ENCODE assay signal across 1 cellular context in the genomic region with DNA sequence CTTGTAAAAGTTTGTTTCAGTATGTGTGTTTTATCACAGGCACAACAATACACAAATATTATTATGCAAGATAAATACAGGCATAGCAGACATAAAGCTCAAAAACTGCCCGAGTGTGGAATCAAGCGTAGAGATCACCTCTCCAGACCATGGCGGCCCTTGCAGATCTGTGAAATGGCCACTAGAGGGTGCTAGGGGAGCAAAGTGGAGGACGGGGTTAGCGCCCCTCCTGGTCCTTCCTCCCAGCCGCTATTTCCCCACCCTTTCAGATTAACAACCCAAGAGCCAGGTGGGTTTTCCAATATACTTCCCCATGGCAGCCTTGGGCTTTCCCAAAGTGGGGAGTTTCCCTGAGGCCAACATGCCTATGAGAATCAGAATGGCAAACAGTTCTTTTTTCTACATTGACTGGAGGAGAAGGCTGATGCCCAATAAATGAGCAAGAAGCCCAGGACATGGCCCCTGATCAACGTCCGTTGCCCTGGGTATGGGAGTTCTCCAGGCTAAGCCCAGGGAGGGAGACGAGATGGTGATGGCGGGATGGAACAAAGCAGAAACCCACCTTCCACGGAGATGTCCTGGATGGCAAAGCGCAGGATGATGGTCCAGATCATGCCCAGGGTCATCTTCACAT.
TF ChIP-seq lines count a peak whose summit lies in the region.

No MANE protein-coding gene starts in this region.

TF ChIP-seq in HepG2, 621 proteins besides CTCF, POLR2A, EP300 and RAD21 (continued from another document and continues in another):
- TF ChIP-seq, protein P1, sequence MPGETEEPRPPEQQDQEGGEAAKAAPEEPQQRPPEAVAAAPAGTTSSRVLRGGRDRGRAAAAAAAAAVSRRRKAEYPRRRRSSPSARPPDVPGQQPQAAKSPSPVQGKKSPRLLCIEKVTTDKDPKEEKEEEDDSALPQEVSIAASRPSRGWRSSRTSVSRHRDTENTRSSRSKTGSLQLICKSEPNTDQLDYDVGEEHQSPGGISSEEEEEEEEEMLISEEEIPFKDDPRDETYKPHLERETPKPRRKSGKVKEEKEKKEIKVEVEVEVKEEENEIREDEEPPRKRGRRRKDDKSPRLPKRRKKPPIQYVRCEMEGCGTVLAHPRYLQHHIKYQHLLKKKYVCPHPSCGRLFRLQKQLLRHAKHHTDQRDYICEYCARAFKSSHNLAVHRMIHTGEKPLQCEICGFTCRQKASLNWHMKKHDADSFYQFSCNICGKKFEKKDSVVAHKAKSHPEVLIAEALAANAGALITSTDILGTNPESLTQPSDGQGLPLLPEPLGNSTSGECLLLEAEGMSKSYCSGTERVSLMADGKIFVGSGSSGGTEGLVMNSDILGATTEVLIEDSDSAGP (CRISPR knock-in tag; IDR thresholded peaks at IDR 0.05; ENCODE audit: borderline replicate concordance), result no peak
- TF ChIP-seq SMC3 (IDR thresholded peaks at IDR 0.05; ENCODE audit: low read length) (peak; percentile 96), SALL1 (CRISPR knock-in tag; IDR thresholded peaks at IDR 0.05) (0 out of 2 replicates have a peak, but pooled peaks have one; percentile 33), MAZ (IDR thresholded peaks at IDR 0.05; ENCODE audit: borderline replicate concordance, low read depth, low read length) (peak; percentile 34; the same call in 1 of the 2 replicates), MAZ (CRISPR knock-in tag; IDR thresholded peaks at IDR 0.05; ENCODE audit: low read depth) (no peak), ZNF776 (CRISPR knock-in tag; IDR thresholded peaks at IDR 0.05) (no peak), XRCC5 (optimal IDR thresholded peaks at IDR 0.05; ENCODE audit: low read length) (peak; percentile 59), ARNT2 (CRISPR knock-in tag; IDR thresholded peaks at IDR 0.05; ENCODE audit: low read depth) (no peak), SRY (CRISPR knock-in tag; IDR thresholded peaks at IDR 0.05) (no peak), SOX5 (CRISPR knock-in tag; IDR thresholded peaks at IDR 0.05; ENCODE audit: borderline replicate concordance) (peak; percentile 18; the same call in 1 of the 2 replicates), RARA (CRISPR knock-in tag; IDR thresholded peaks at IDR 0.05) (no peak), ZBTB38 (CRISPR knock-in tag; IDR thresholded peaks at IDR 0.05) (peak; percentile 40; the same call in 1 of the 2 replicates), NR2F6 (IDR thresholded peaks at IDR 0.05) (no peak), NR2F6 (CRISPR knock-in tag; IDR thresholded peaks at IDR 0.05) (peak; percentile 25; the same call in 1 of the 2 replicates), YY1 (IDR thresholded peaks at IDR 0.05; ENCODE audit: insufficient read depth, insufficient replicate concordance, low read depth, low read length) (peak; percentile 65), ZNF589 (CRISPR knock-in tag; conservative IDR thresholded peaks at IDR 0.05) (no peak), CCDC6 (CRISPR knock-in tag; IDR thresholded peaks at IDR 0.05) (no peak), RXRB (CRISPR knock-in tag; IDR thresholded peaks at IDR 0.05; ENCODE audit: borderline replicate concordance) (0 out of 2 replicates have a peak, but pooled peaks have one; percentile 21), ZNF263 (CRISPR knock-in tag; IDR thresholded peaks at IDR 0.05) (peak; percentile 76), RBM22 (optimal IDR thresholded peaks at IDR 0.05; ENCODE audit: low read length) (peak; percentile 78), SPEN (CRISPR knock-in tag; IDR thresholded peaks at IDR 0.05; ENCODE audit: low read depth) (no peak), ZNF350 (CRISPR knock-in tag; IDR thresholded peaks at IDR 0.05; ENCODE audit: borderline replicate concordance, low read depth) (peak; percentile 26; the same call in 1 of the 2 replicates)
- TF ChIP-seq, protein P2, sequence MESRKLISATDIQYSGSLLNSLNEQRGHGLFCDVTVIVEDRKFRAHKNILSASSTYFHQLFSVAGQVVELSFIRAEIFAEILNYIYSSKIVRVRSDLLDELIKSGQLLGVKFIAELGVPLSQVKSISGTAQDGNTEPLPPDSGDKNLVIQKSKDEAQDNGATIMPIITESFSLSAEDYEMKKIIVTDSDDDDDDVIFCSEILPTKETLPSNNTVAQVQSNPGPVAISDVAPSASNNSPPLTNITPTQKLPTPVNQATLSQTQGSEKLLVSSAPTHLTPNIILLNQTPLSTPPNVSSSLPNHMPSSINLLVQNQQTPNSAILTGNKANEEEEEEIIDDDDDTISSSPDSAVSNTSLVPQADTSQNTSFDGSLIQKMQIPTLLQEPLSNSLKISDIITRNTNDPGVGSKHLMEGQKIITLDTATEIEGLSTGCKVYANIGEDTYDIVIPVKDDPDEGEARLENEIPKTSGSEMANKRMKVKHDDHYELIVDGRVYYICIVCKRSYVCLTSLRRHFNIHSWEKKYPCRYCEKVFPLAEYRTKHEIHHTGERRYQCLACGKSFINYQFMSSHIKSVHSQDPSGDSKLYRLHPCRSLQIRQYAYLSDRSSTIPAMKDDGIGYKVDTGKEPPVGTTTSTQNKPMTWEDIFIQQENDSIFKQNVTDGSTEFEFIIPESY (CRISPR knock-in tag; IDR thresholded peaks at IDR 0.05), result peak; percentile 81; the same call in 1 of the 2 replicates
- TF ChIP-seq, protein P3, sequence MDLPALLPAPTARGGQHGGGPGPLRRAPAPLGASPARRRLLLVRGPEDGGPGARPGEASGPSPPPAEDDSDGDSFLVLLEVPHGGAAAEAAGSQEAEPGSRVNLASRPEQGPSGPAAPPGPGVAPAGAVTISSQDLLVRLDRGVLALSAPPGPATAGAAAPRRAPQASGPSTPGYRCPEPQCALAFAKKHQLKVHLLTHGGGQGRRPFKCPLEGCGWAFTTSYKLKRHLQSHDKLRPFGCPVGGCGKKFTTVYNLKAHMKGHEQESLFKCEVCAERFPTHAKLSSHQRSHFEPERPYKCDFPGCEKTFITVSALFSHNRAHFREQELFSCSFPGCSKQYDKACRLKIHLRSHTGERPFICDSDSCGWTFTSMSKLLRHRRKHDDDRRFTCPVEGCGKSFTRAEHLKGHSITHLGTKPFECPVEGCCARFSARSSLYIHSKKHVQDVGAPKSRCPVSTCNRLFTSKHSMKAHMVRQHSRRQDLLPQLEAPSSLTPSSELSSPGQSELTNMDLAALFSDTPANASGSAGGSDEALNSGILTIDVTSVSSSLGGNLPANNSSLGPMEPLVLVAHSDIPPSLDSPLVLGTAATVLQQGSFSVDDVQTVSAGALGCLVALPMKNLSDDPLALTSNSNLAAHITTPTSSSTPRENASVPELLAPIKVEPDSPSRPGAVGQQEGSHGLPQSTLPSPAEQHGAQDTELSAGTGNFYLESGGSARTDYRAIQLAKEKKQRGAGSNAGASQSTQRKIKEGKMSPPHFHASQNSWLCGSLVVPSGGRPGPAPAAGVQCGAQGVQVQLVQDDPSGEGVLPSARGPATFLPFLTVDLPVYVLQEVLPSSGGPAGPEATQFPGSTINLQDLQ (CRISPR knock-in tag; IDR thresholded peaks at IDR 0.05), result no peak
- TF ChIP-seq, protein P4, sequence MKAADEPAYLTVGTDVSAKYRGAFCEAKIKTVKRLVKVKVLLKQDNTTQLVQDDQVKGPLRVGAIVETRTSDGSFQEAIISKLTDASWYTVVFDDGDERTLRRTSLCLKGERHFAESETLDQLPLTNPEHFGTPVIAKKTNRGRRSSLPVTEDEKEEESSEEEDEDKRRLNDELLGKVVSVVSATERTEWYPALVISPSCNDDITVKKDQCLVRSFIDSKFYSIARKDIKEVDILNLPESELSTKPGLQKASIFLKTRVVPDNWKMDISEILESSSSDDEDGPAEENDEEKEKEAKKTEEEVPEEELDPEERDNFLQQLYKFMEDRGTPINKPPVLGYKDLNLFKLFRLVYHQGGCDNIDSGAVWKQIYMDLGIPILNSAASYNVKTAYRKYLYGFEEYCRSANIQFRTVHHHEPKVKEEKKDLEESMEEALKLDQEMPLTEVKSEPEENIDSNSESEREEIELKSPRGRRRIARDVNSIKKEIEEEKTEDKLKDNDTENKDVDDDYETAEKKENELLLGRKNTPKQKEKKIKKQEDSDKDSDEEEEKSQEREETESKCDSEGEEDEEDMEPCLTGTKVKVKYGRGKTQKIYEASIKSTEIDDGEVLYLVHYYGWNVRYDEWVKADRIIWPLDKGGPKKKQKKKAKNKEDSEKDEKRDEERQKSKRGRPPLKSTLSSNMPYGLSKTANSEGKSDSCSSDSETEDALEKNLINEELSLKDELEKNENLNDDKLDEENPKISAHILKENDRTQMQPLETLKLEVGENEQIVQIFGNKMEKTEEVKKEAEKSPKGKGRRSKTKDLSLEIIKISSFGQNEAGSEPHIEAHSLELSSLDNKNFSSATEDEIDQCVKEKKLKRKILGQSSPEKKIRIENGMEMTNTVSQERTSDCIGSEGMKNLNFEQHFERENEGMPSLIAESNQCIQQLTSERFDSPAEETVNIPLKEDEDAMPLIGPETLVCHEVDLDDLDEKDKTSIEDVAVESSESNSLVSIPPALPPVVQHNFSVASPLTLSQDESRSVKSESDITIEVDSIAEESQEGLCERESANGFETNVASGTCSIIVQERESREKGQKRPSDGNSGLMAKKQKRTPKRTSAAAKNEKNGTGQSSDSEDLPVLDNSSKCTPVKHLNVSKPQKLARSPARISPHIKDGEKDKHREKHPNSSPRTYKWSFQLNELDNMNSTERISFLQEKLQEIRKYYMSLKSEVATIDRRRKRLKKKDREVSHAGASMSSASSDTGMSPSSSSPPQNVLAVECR (CRISPR knock-in tag; IDR thresholded peaks at IDR 0.05; ENCODE audit: borderline replicate concordance), result peak; percentile 42; the same call in 1 of the 2 replicates
- TF ChIP-seq, protein P5, sequence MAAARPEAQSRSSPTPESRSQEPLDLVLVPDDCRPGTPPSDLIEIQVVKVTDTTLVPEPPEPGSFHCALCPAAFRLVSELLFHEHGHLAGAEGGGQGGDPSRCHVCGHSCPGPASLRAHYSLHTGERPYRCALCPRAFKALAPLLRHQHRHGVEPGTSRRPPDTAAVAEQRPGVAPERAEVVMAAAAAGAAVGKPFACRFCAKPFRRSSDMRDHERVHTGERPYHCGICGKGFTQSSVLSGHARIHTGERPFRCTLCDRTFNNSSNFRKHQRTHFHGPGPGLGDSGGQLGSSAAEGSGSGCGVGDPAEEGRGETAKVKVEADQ (CRISPR knock-in tag; IDR thresholded peaks at IDR 0.05; ENCODE audit: borderline replicate concordance), result no peak
- TF ChIP-seq, protein P6, sequence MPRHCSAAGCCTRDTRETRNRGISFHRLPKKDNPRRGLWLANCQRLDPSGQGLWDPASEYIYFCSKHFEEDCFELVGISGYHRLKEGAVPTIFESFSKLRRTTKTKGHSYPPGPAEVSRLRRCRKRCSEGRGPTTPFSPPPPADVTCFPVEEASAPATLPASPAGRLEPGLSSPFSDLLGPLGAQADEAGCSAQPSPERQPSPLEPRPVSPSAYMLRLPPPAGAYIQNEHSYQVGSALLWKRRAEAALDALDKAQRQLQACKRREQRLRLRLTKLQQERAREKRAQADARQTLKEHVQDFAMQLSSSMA (CRISPR knock-in tag; IDR thresholded peaks at IDR 0.05), result no peak
- TF ChIP-seq, protein P7, sequence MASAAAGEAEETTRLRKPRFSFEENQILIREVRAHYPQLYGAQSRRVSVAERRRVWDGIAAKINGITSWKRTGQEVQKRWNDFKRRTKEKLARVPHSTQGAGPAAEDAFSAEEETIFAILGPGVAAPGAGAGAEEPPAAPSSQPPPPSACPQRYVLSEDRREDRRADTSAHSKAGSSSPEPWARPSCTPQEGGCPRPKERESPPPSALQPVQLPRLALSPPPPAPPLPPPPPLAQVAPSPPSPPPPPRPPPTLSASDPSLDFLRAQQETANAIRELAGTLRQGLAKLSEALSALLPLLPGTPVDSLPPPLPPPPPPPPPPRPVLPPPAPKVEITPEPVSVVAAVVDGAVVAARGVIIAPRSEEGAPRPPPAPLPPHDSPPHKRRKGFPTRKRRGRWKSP (CRISPR knock-in tag; IDR thresholded peaks at IDR 0.05), result 0 out of 2 replicates have a peak, but pooled peaks have one; percentile 35
- TF ChIP-seq, protein P8, sequence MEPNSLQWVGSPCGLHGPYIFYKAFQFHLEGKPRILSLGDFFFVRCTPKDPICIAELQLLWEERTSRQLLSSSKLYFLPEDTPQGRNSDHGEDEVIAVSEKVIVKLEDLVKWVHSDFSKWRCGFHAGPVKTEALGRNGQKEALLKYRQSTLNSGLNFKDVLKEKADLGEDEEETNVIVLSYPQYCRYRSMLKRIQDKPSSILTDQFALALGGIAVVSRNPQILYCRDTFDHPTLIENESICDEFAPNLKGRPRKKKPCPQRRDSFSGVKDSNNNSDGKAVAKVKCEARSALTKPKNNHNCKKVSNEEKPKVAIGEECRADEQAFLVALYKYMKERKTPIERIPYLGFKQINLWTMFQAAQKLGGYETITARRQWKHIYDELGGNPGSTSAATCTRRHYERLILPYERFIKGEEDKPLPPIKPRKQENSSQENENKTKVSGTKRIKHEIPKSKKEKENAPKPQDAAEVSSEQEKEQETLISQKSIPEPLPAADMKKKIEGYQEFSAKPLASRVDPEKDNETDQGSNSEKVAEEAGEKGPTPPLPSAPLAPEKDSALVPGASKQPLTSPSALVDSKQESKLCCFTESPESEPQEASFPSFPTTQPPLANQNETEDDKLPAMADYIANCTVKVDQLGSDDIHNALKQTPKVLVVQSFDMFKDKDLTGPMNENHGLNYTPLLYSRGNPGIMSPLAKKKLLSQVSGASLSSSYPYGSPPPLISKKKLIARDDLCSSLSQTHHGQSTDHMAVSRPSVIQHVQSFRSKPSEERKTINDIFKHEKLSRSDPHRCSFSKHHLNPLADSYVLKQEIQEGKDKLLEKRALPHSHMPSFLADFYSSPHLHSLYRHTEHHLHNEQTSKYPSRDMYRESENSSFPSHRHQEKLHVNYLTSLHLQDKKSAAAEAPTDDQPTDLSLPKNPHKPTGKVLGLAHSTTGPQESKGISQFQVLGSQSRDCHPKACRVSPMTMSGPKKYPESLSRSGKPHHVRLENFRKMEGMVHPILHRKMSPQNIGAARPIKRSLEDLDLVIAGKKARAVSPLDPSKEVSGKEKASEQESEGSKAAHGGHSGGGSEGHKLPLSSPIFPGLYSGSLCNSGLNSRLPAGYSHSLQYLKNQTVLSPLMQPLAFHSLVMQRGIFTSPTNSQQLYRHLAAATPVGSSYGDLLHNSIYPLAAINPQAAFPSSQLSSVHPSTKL (CRISPR knock-in tag; IDR thresholded peaks at IDR 0.05), result peak; percentile 27; the same call in 1 of the 2 replicates
- TF ChIP-seq, protein P9, sequence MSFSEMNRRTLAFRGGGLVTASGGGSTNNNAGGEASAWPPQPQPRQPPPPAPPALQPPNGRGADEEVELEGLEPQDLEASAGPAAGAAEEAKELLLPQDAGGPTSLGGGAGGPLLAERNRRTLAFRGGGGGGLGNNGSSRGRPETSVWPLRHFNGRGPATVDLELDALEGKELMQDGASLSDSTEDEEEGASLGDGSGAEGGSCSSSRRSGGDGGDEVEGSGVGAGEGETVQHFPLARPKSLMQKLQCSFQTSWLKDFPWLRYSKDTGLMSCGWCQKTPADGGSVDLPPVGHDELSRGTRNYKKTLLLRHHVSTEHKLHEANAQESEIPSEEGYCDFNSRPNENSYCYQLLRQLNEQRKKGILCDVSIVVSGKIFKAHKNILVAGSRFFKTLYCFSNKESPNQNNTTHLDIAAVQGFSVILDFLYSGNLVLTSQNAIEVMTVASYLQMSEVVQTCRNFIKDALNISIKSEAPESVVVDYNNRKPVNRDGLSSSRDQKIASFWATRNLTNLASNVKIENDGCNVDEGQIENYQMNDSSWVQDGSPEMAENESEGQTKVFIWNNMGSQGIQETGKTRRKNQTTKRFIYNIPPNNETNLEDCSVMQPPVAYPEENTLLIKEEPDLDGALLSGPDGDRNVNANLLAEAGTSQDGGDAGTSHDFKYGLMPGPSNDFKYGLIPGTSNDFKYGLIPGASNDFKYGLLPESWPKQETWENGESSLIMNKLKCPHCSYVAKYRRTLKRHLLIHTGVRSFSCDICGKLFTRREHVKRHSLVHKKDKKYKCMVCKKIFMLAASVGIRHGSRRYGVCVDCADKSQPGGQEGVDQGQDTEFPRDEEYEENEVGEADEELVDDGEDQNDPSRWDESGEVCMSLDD (CRISPR knock-in tag; IDR thresholded peaks at IDR 0.05; ENCODE audit: borderline replicate concordance), result no peak
- TF ChIP-seq, protein P10, sequence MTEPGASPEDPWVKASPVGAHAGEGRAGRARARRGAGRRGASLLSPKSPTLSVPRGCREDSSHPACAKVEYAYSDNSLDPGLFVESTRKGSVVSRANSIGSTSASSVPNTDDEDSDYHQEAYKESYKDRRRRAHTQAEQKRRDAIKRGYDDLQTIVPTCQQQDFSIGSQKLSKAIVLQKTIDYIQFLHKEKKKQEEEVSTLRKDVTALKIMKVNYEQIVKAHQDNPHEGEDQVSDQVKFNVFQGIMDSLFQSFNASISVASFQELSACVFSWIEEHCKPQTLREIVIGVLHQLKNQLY (CRISPR knock-in tag; IDR thresholded peaks at IDR 0.05), result no peak
